ENCODE assay signal across 8 cellular contexts in the genomic region with DNA sequence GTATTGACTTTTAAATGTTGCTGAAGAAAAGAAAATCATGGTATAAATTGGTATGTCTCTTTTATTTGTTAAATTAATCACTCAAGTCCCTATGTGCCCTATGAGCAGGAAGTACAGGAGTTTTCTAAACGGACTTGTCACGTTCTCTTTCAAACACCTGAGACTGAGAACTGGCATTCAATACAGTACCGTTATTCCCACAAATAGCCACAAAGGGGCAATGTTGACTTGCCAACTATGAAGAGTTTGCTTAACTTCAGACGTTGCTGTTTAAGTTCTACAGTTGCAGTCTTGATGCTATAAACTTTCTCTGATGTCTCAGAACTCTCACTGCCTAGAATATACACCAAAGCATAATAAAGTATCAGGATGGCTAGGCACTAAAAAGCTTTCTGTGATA. TPM values are rescaled to one million over a fixed set of nuclear protein-coding genes. Genes with fewer than 3 reads are reported as not detected.
DNase-seq lines count a peak whose midpoint lies in the region; ATAC-seq, FAIRE-seq and TF ChIP-seq lines count a peak whose summit lies in the region.

No MANE protein-coding gene starts in this region.

- peak; percentile 59 for DNase-seq in DMS153 treated with DMSO at 0.1 percent for 48 hours (lab: John Stamatoyannopoulos, UW; ENCODE audit: unreplicated experiment)
- DNase-seq in H54 (ENCODE audit: insufficient read length, low spot score) = no peak
- peak; percentile 54 for DNase-seq in NCI-H748 (lab: John Stamatoyannopoulos, UW; ENCODE audit: unreplicated experiment)
- DNase-seq in central memory CD4-positive, alpha-beta T cell = peak; percentile 4
- peak; percentile 44 for DNase-seq in kidney tubule cell (ENCODE audit: low spot score)
- no peak for DNase-seq in vagina (ENCODE audit: extremely low spot score in 2 of 2)
- DNase-seq in T1000 (lab: John Stamatoyannopoulos, UW) = no peak

- H3K4me1 ChIP-seq in vagina = no peaks in the 10 kb centered on the region

- no peaks in the 10 kb centered on the region for H3K27me3 ChIP-seq in vagina

- H3K36me3 ChIP-seq in vagina = no peaks in the 10 kb centered on the region

- TF ChIP-seq POLR2A in H54 (IDR thresholded peaks at IDR 0.05; ENCODE audit: low read depth, low read length) (no peak), vagina (IDR thresholded peaks at IDR 0.05) (no peak)

- FAIRE-seq in H54 (lab: Jason Lieb, UNC) = peak; percentile 86

- no peak overlapping the region for H3K4me3 ChIP-seq in vagina

- peak in 2 of 3 experiments; percentile 15 to 43 for TF ChIP-seq CTCF in vagina (IDR thresholded peaks at IDR 0.05)

- ATAC-seq in GM21737 (IDR thresholded peaks at IDR 0.05; ENCODE audit: unreplicated experiment) = no peak

- intact Hi-C loops in vagina (cut with DNase I) = loop anchor here (5.0 kb wide), 1 partner anchor 339 kb away; no protein-coding TSS in a partner anchor

- H3K27ac ChIP-seq in vagina = no peak overlapping the region

- no peaks in the 10 kb centered on the region for H3K9me3 ChIP-seq in vagina

RNA-seq across cellular contexts. Expression of a gene that starts 7.6 kb away (rescaled TPM):
- total RNA-seq in vagina = not detected

RNA-seq across cellular contexts. Expression of a gene that starts 16.2 kb away (rescaled TPM):
- total RNA-seq in vagina = not detected

RNA-seq across cellular contexts. Expression of a gene that starts 36.2 kb away (rescaled TPM):
- not detected for total RNA-seq in vagina

RNA-seq across cellular contexts. Expression of a gene that starts 54.7 kb away (rescaled TPM):
- total RNA-seq in vagina = not detected

Comparison
In these comparisons a context has a peak if more than half of its experiments do, and no peak if none do; other contexts are left out.
1. DNase-seq: peak in DMS153 treated with DMSO at 0.1 percent for 48 hours (single experiment), NCI-H748 (single experiment), central memory CD4-positive, alpha-beta T cell (single experiment) and kidney tubule cell (single experiment); none in H54 (single experiment), vagina (0 of 2) and T1000 (single experiment).